In the genomic region with DNA sequence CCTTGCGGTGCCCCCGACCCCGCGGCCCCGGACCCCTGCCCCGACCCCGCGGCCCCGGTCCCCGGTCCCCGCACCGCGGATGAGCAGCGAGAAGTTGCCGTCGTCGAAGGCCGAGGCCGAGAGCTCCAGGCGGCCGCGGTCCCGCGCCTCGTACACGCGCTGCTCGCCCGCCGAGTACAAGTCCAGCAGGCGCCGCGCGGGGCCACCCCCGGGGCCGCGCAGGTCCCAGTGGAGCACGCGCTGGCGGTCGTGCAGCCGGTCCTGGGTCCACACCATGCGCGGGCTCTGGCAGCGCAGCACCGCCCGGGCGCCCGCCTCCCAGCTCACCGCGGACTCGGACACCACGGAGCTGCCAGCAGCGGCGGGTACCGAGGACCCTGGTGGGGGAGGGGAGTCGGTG, we compare ENCODE assay signal across 8 cellular contexts. TPM values are rescaled to one million over a fixed set of nuclear protein-coding genes. Genes with fewer than 3 reads are reported as not detected.
DNase-seq lines count a peak whose midpoint lies in the region; ATAC-seq and TF ChIP-seq lines count a peak whose summit lies in the region.

No MANE protein-coding gene starts in this region.

- TF ChIP-seq CTCF in Panc1 (IDR thresholded peaks at IDR 0.05) (no peak), fibroblast of villous mesenchyme (IDR thresholded peaks at IDR 0.05; ENCODE audit: insufficient read depth, low read depth, low read length) (no peak), MM.1S (IDR thresholded peaks at IDR 0.05; ENCODE audit: low read length) (no peak)

- H3K9me3 ChIP-seq in GM23248 (ENCODE audit: low read depth) (no peaks in the 10 kb centered on the region), Panc1 (ENCODE audit: control insufficient read depth, insufficient read depth, low read depth, low read length) (no peaks in the 10 kb centered on the region), skeletal muscle satellite cell (replicated peaks; ENCODE audit: low read length) (no peaks in the 10 kb centered on the region), MM.1S (replicated peaks; ENCODE audit: insufficient read depth, low read length) (no peaks in the 10 kb centered on the region)

- POLR2A ChIA-PET in Panc1 (lab: Charles Lee) = interaction anchor here (0.6 kb wide), 1 partner anchor 71 kb away, joined by 3 read pairs; no protein-coding TSS in a partner anchor

- intact Hi-C loops in Panc1 (cut with micrococcal nuclease; ENCODE audit: unreplicated experiment) = no loop called here

- 0 out of 2 replicates have a peak overlapping the region, but pooled peaks have one; percentile 20 for H3K27ac ChIP-seq in GM23248
- no peak overlapping the region for H3K27ac ChIP-seq in Panc1 (ENCODE audit: low read length)
- H3K27ac ChIP-seq in MM.1S (ENCODE audit: low read length) = no peak overlapping the region

- H3K27me3 ChIP-seq in GM23248 (replicated peaks; ENCODE audit: insufficient read depth) (no peaks in the 10 kb centered on the region), Panc1 (ENCODE audit: control insufficient read depth, insufficient read depth, low read length) (no peaks in the 10 kb centered on the region), skeletal muscle satellite cell (ENCODE audit: control insufficient read depth, insufficient read depth, low read length) (no peaks in the 10 kb centered on the region), MM.1S (replicated peaks; ENCODE audit: insufficient read depth, low read length) (peaks cover 55% of the 10 kb centered on the region)

- H3K4me3 ChIP-seq in GM23248 (peak overlapping the region; percentile 94), Panc1 (ENCODE audit: low read depth in 2 of 2, low read length in 2 of 2) (peak overlapping the region in 1 of 2 experiments; percentile 16; a peak in 2 of 4 replicates), fibroblast of villous mesenchyme (ENCODE audit: low read depth, low read length) (no peak overlapping the region), skeletal muscle satellite cell (ENCODE audit: low read length) (peak overlapping the region; percentile 69), MM.1S (ENCODE audit: low read length) (no peak overlapping the region)

- peaks cover 36% of the 10 kb centered on the region for H3F3A ChIP-seq in GM23248 (ENCODE audit: insufficient read depth)
- no peaks in the 10 kb centered on the region for H3F3A ChIP-seq in MM.1S (ENCODE audit: insufficient read depth, low read length)

- peaks cover 6% of the 10 kb centered on the region; the same call in 1 of the 2 replicates for H3K36me3 ChIP-seq in GM23248 (ENCODE audit: low read depth)
- no peaks in the 10 kb centered on the region for H3K36me3 ChIP-seq in Panc1 (ENCODE audit: control insufficient read depth, insufficient read depth, low read length)
- H3K36me3 ChIP-seq in skeletal muscle satellite cell (ENCODE audit: insufficient read depth, low read length) = peaks cover 36% of the 10 kb centered on the region
- no peaks in the 10 kb centered on the region for H3K36me3 ChIP-seq in MM.1S (replicated peaks; ENCODE audit: insufficient read depth, low read length)

- BruUV-seq in Panc1 (replicated peaks; lab: Mats Ljungman, UMichigan) = no TSS peak

- in situ Hi-C loops in GM23248 (cut with MboI) = no loop called here
- in situ Hi-C loops in Panc1 (cut with HindIII; ENCODE audit: low pct_unique_long_range_greater_than_20kb, low sequenced_read_pairs) = no loop called here

- H3K79me2 ChIP-seq in GM23248 (ENCODE audit: insufficient read depth) = peaks cover 69% of the 10 kb centered on the region
- no peaks in the 10 kb centered on the region for H3K79me2 ChIP-seq in MM.1S (ENCODE audit: low read length)

- peak overlapping the region; percentile 96 for H3K9ac ChIP-seq in GM23248
- H3K9ac ChIP-seq in skeletal muscle satellite cell (ENCODE audit: low read depth, low read length) = no peak overlapping the region
- no peak overlapping the region for H3K9ac ChIP-seq in MM.1S (ENCODE audit: low read length)

- CTCF ChIA-PET in Panc1 (lab: Charles Lee) = no interaction called here

- no peak overlapping the region for H2AFZ ChIP-seq in GM23248
- no peak overlapping the region for H2AFZ ChIP-seq in MM.1S (ENCODE audit: low read length)

- H3K9me2 ChIP-seq in GM23248 (ENCODE audit: insufficient read depth) (no peaks in the 10 kb centered on the region), MM.1S (replicated peaks; ENCODE audit: insufficient read depth, low read length) (no peaks in the 10 kb centered on the region)

- WGBS in GM23248 (ENCODE audit: low coverage in 1 of 2, low lambda C conversion rate in 2 of 2, missing lambda C conversion rate in 2 of 2), 2 experiments = 11% methylated on average over 28 to 48 of the region's 57 CpGs

- DNase-seq in GM23248 = peak; percentile 77
- no peak for DNase-seq in Panc1 (ENCODE audit: low read depth, low spot score)
- DNase-seq in fibroblast of villous mesenchyme (ENCODE audit: low read depth) = peak; percentile 40
- DNase-seq in GF-D8 (lab: John Stamatoyannopoulos, UW) = no peak
- no peak for DNase-seq in MM.1S
- DNase-seq in NCI-H2029 treated with DMSO at 0.1 percent for 48 hours (lab: John Stamatoyannopoulos, UW) = no peak

- peak overlapping the region; percentile 80 for H3K4me2 ChIP-seq in GM23248 (ENCODE audit: unreplicated experiment)
- peak overlapping the region; percentile 79 for H3K4me2 ChIP-seq in skeletal muscle satellite cell (ENCODE audit: low read length)
- no peak overlapping the region for H3K4me2 ChIP-seq in MM.1S (ENCODE audit: low read depth, low read length)

- ATAC-seq in Panc1 = peak; percentile 32
- no peak for ATAC-seq in GM19452 (IDR thresholded peaks at IDR 0.05; ENCODE audit: unreplicated experiment)

- H4K20me1 ChIP-seq in GM23248 (ENCODE audit: insufficient read depth) (no peaks in the 10 kb centered on the region; the same call in 1 of the 2 replicates), MM.1S (ENCODE audit: insufficient read depth, low read length) (no peaks in the 10 kb centered on the region)

- H3K4me1 ChIP-seq in GM23248 (ENCODE audit: insufficient read depth) (peaks cover 30% of the 10 kb centered on the region), Panc1 (ENCODE audit: control insufficient read depth, insufficient read depth, low read length) (peaks cover 66% of the 10 kb centered on the region), skeletal muscle satellite cell (ENCODE audit: control insufficient read depth, insufficient read depth, low read length) (peaks cover 57% of the 10 kb centered on the region), MM.1S (ENCODE audit: low read length) (no peaks in the 10 kb centered on the region)

RNA-seq across cellular contexts. Expression of gene MXRA8, which starts 3.0 kb away (rescaled TPM):
- 1,040 and 1,228 TPM in 2 replicates for total RNA-seq in GM23248 (2014; rRNA removed; shearing (Covaris generic))
- 584 and 609 TPM in 2 replicates for polyA plus RNA-seq in GM23248 (2016; fragmentation: Nextera tagmentation; extraction: Ambion mirVana)
- total RNA-seq in Panc1 (2021; ENCODE audit: unreplicated experiment) = 96.0 TPM
- 202 TPM for polyA plus RNA-seq in Panc1 (2012; ENCODE audit: insufficient read length)
- total RNA-seq in fibroblast of villous mesenchyme = 249 and 351 TPM in 2 replicates
- total RNA-seq in skeletal muscle satellite cell (2012; rRNA removed) = 352 and 415 TPM in 2 replicates

RNA-seq across cellular contexts. Expression of gene DVL1, which starts 6.2 kb away (rescaled TPM):
- total RNA-seq in GM23248 (2014; rRNA removed; shearing (Covaris generic)) = 113 and 119 TPM in 2 replicates
- polyA plus RNA-seq in GM23248 (2016; fragmentation: Nextera tagmentation; extraction: Ambion mirVana) = 8.6 and 9.9 TPM in 2 replicates
- total RNA-seq in Panc1 (2021; ENCODE audit: unreplicated experiment) = 144 TPM
- polyA plus RNA-seq in Panc1 (2012; ENCODE audit: insufficient read length) = 221 TPM
- total RNA-seq in fibroblast of villous mesenchyme = 69.5 and 70.9 TPM in 2 replicates
- 80.1 and 118 TPM in 2 replicates for total RNA-seq in skeletal muscle satellite cell (2012; rRNA removed)

RNA-seq across cellular contexts. Expression of gene AURKAIP1, which starts 19.6 kb away (rescaled TPM):
- total RNA-seq in GM23248 (2014; rRNA removed; shearing (Covaris generic)) = 118 and 120 TPM in 2 replicates
- 216 and 218 TPM in 2 replicates for polyA plus RNA-seq in GM23248 (2016; fragmentation: Nextera tagmentation; extraction: Ambion mirVana)
- total RNA-seq in Panc1 (2021; ENCODE audit: unreplicated experiment) (335 TPM), fibroblast of villous mesenchyme (94.1 and 116 TPM in 2 replicates)
- polyA plus RNA-seq in Panc1 (2012; ENCODE audit: insufficient read length) = 354 TPM
- total RNA-seq in skeletal muscle satellite cell (2012; rRNA removed) = 172 and 180 TPM in 2 replicates

RNA-seq across cellular contexts. Expression of gene TAS1R3, which starts 24.3 kb away (rescaled TPM):
- total RNA-seq in GM23248 (2014; rRNA removed; shearing (Covaris generic)) = 0.54 TPM in 1 of 2 replicates, not detected in the other
- polyA plus RNA-seq in GM23248 (2016; fragmentation: Nextera tagmentation; extraction: Ambion mirVana) = 0.24 TPM in 1 of 2 replicates, not detected in the other
- 0.31 TPM for total RNA-seq in Panc1 (2021; ENCODE audit: unreplicated experiment)
- polyA plus RNA-seq in Panc1 (2012; ENCODE audit: insufficient read length) = 0.55 TPM
- total RNA-seq in fibroblast of villous mesenchyme = under 0.01 TPM in 2 replicates
- total RNA-seq in skeletal muscle satellite cell (2012; rRNA removed) = under 0.01 and 0.44 TPM in 2 replicates

RNA-seq across cellular contexts. Expression of gene CPTP, which starts 30.8 kb away (rescaled TPM):
- 30.5 and 39.0 TPM in 2 replicates for total RNA-seq in GM23248 (2014; rRNA removed; shearing (Covaris generic))
- 28.0 and 33.2 TPM in 2 replicates for polyA plus RNA-seq in GM23248 (2016; fragmentation: Nextera tagmentation; extraction: Ambion mirVana)
- 52.2 TPM for total RNA-seq in Panc1 (2021; ENCODE audit: unreplicated experiment)
- 54.5 TPM for polyA plus RNA-seq in Panc1 (2012; ENCODE audit: insufficient read length)
- total RNA-seq in fibroblast of villous mesenchyme = 11.7 and 13.2 TPM in 2 replicates
- 12.2 and 17.5 TPM in 2 replicates for total RNA-seq in skeletal muscle satellite cell (2012; rRNA removed)

Comparison
In these comparisons a context has a peak if more than half of its experiments do, and no peak if none do; other contexts are left out.
1. DNase-seq: peak in GM23248 (single experiment) and fibroblast of villous mesenchyme (single experiment); none in Panc1 (single experiment), GF-D8 (single experiment), MM.1S (single experiment) and NCI-H2029 treated with DMSO at 0.1 percent for 48 hours (single experiment).
2. H3K4me3 ChIP-seq: peak in GM23248 (single experiment) and skeletal muscle satellite cell (single experiment); none in fibroblast of villous mesenchyme (single experiment) and MM.1S (single experiment).